In genomic region chr9:18864516-18864915, GRCh38 we compare ENCODE assay signal across 17 cellular contexts.
DNase-seq lines count a peak whose midpoint lies in the region; ATAC-seq and TF ChIP-seq lines count a peak whose summit lies in the region.
"Had no signal": no experiment of that assay in that cellular context is flagged by ENCODE, and none has a peak within 500 bp of the region (broad histone marks: within the 10 kb centered on the region; RNA-seq: fewer than 3 reads in every experiment).

No MANE protein-coding gene starts in this region.

- peaks cover 8% of the 10 kb centered on the region for H3K9me3 Mint-ChIP-seq in activated naive CD8-positive, alpha-beta T cell treated with anti-CD3 and anti-CD28 coated beads for 36 hours

- H3K36me3 Mint-ChIP-seq in activated naive CD8-positive, alpha-beta T cell treated with anti-CD3 and anti-CD28 coated beads for 36 hours, result no peaks in the 10 kb centered on the region
- H3K36me3 Mint-ChIP-seq: CD8-positive, alpha-beta memory T cell had no signal

- no peaks in the 10 kb centered on the region for H3K4me1 Mint-ChIP-seq in activated naive CD8-positive, alpha-beta T cell treated with anti-CD3 and anti-CD28 coated beads for 36 hours
- H3K4me1 Mint-ChIP-seq: CD8-positive, alpha-beta memory T cell had no signal

- no peaks in the 10 kb centered on the region for H3K36me3 ChIP-seq in ascending aorta
- no peaks in the 10 kb centered on the region for H3K36me3 ChIP-seq in hepatocyte (replicated peaks; ENCODE audit: insufficient read depth, low read depth)
- H3K36me3 ChIP-seq in thoracic aorta, result no peaks in the 10 kb centered on the region
- H3K36me3 ChIP-seq: BLaER1 had no signal

- H3K4me1 ChIP-seq in ascending aorta (peaks cover 0 to 20% of the 10 kb centered on the region in 2 donors), hepatocyte (ENCODE audit: insufficient read depth) (no peaks in the 10 kb centered on the region), thoracic aorta (ENCODE audit: control insufficient read depth in 1 of 2, low read depth in 2 of 2) (peaks cover 16 to 42% of the 10 kb centered on the region in 2 donors)
- H3K4me1 ChIP-seq: BLaER1, Caco-2 had no signal

- DNase-seq in AG10803 (ENCODE audit: low read depth), result peak; percentile 23
- no peak for DNase-seq in ascending aorta (ENCODE audit: low spot score in 2 of 2)
- no peak for DNase-seq in hepatocyte (ENCODE audit: low spot score)
- no peak for DNase-seq in thoracic aorta (ENCODE audit: low spot score)
- DNase-seq in activated naive CD8-positive, alpha-beta T cell treated with anti-CD3 and anti-CD28 coated beads for 36 hours, result no peak
- DNase-seq: AML-193; Caco-2; CD8-positive, alpha-beta memory T cell; DND-41; GDM1; H7; IMR-90 had no signal

- intact Hi-C loops in ascending aorta (cut with DNase I), result loop anchor here (5.0 kb wide), 1 partner anchor 427 kb away; no protein-coding TSS in a partner anchor

- no peak overlapping the region for H3K4me3 Mint-ChIP-seq in activated naive CD8-positive, alpha-beta T cell treated with anti-CD3 and anti-CD28 coated beads for 36 hours
- H3K4me3 Mint-ChIP-seq: CD8-positive, alpha-beta memory T cell; GM23338 had no signal

- H3K9me3 ChIP-seq in ascending aorta, result peaks cover 0 to 3% of the 10 kb centered on the region in 2 donors
- H3K9me3 ChIP-seq in hepatocyte (ENCODE audit: low read depth), result no peaks in the 10 kb centered on the region
- H3K9me3 ChIP-seq in thoracic aorta, result peaks cover 3% of the 10 kb centered on the region
- H3K9me3 ChIP-seq: Caco-2 had no signal

- no peaks in the 10 kb centered on the region for H3K27me3 Mint-ChIP-seq in activated naive CD8-positive, alpha-beta T cell treated with anti-CD3 and anti-CD28 coated beads for 36 hours

- H3K27ac Mint-ChIP-seq in activated naive CD8-positive, alpha-beta T cell treated with anti-CD3 and anti-CD28 coated beads for 36 hours, result no peak overlapping the region
- H3K27ac Mint-ChIP-seq: CD8-positive, alpha-beta memory T cell; GM23338 had no signal

- H3K9me2 ChIP-seq in hepatocyte (replicated peaks; ENCODE audit: insufficient read depth), result no peaks in the 10 kb centered on the region

- ATAC-seq in thoracic aorta (ENCODE audit: insufficient number of reproducible peaks, low FRiP score, low read depth), result no peak
- no peak for ATAC-seq in GM18519 (IDR thresholded peaks at IDR 0.05; ENCODE audit: low FRiP score, unreplicated experiment)
- ATAC-seq in GM19467 (IDR thresholded peaks at IDR 0.05; ENCODE audit: unreplicated experiment), result no peak
- ATAC-seq: GM23338 had no signal

- H3K79me2 ChIP-seq in hepatocyte, result no peaks in the 10 kb centered on the region

- H2AFZ ChIP-seq in hepatocyte, result no peak overlapping the region
- H2AFZ ChIP-seq: GM23338 had no signal

- WGBS in hepatocyte (ENCODE audit: low lambda C conversion rate, missing lambda C conversion rate), result 97% methylated on average over 1 of the region's 1 CpG

- H3K27me3 ChIP-seq in ascending aorta, result no peaks in the 10 kb centered on the region
- H3K27me3 ChIP-seq in hepatocyte, result no peaks in the 10 kb centered on the region
- no peaks in the 10 kb centered on the region for H3K27me3 ChIP-seq in thoracic aorta (replicated peaks; ENCODE audit: insufficient read depth)
- H3K27me3 ChIP-seq: BLaER1 had no signal

- H3K27ac ChIP-seq in ascending aorta (peak overlapping the region; percentile 71 to 82), hepatocyte (peak overlapping the region; percentile 57), thoracic aorta (peak overlapping the region; percentile 71 to 78)
- H3K27ac ChIP-seq: 22Rv1, BLaER1 had no signal

- no peak overlapping the region for H3K4me3 ChIP-seq in AG10803 (ENCODE audit: low read length)
- no peak overlapping the region for H3K4me3 ChIP-seq in ascending aorta
- no peak overlapping the region for H3K4me3 ChIP-seq in hepatocyte
- no peak overlapping the region for H3K4me3 ChIP-seq in thoracic aorta
- H3K4me3 ChIP-seq: BLaER1, GM23338 had no signal

- H3K4me2 ChIP-seq in hepatocyte, result no peak overlapping the region
- H3K4me2 ChIP-seq: BLaER1, GM23338 had no signal

- H4K20me1 ChIP-seq in hepatocyte (ENCODE audit: insufficient read depth, poor library complexity, severe bottlenecking), result no peaks in the 10 kb centered on the region
- H4K20me1 ChIP-seq: BLaER1 had no signal

- no peak for TF ChIP-seq CTCF in AG10803 (conservative IDR thresholded peaks at IDR 0.05; ENCODE audit: low read length)
- no peak for TF ChIP-seq CTCF in ascending aorta (IDR thresholded peaks at IDR 0.05)
- TF ChIP-seq CTCF in hepatocyte (IDR thresholded peaks at IDR 0.05; ENCODE audit: poor library complexity), result no peak
- TF ChIP-seq CTCF in thoracic aorta (IDR thresholded peaks at IDR 0.05), result no peak
